9 cellular contexts compared by ENCODE assay signal in the genomic region with DNA sequence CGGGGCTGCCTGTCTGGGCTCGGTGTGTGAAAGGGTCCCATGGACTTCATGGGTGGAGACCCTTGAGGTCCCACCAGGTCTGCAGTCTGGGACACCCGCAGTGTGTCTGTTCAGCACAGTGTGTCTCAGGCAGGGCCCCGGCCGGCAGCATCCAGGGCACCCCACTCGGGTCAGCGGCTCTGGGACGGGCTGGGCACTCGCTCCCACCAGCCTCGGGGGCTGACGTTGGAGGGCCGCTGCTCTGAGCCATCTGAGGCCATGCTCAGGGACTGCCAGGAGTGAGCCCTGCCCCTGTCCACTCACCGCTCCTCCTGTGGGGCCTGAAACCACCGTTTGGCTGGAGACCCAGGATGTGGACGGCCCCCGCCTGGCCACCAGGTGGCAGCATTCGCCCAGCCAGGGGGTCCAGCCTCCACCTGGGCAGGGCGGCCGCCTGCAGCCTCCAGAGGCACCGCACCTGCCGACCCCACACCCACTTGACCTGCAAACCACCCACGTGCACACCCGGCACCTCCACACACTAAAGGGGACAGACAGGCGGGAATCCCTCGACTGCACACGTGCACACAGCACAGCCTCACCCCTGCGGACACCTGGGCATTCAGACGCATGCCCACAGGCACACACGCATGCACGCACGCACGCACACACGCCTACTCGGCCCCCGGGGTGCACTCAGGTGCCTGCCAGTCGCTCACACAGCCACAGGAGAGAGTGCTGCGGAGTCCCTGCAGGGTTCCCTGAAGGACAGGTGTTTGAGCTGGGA. TPM values are rescaled to one million over a fixed set of nuclear protein-coding genes. Genes with fewer than 3 reads are reported as not detected.
DNase-seq lines count a peak whose midpoint lies in the region; ATAC-seq and TF ChIP-seq lines count a peak whose summit lies in the region.
"Had no signal": no experiment of that assay in that cellular context is flagged by ENCODE, and none has a peak within 500 bp of the region (broad histone marks: within the 10 kb centered on the region; RNA-seq: fewer than 3 reads in every experiment).

No MANE protein-coding gene starts in this region.

- no peaks in the 10 kb centered on the region for H3K27me3 Mint-ChIP-seq in endothelial cell (ENCODE audit: unreplicated experiment)

- peaks cover 5% of the 10 kb centered on the region for H3K4me1 ChIP-seq in mucosa of descending colon (ENCODE audit: low read depth)

- peaks cover 4% of the 10 kb centered on the region for H3K4me1 Mint-ChIP-seq in endothelial cell (ENCODE audit: unreplicated experiment)
- no peaks in the 10 kb centered on the region for H3K4me1 Mint-ChIP-seq in stimulated activated effector memory CD8-positive, alpha-beta T cell treated with anti-CD3 and anti-CD28 coated beads, Interleukin-12 subunit alpha, Interleukin-12 subunit beta, amount 100 ng/mL, for 72 hours

- no peaks in the 10 kb centered on the region for H3K9me3 Mint-ChIP-seq in endothelial cell (ENCODE audit: unreplicated experiment)
- H3K9me3 Mint-ChIP-seq in stimulated activated effector memory CD8-positive, alpha-beta T cell treated with anti-CD3 and anti-CD28 coated beads, Interleukin-12 subunit alpha, Interleukin-12 subunit beta, amount 100 ng/mL, for 72 hours: no peaks in the 10 kb centered on the region

- intact Hi-C loops in mucosa of descending colon (cut with DNase I, micrococcal nuclease): loop anchor here (5.0 to 10.0 kb wide), 2 partner anchors 84 to 122 kb away; no protein-coding TSS in a partner anchor

- no peaks in the 10 kb centered on the region for H3K36me3 ChIP-seq in mucosa of descending colon (ENCODE audit: low read depth)

- H3K27ac Mint-ChIP-seq in endothelial cell (ENCODE audit: unreplicated experiment): no peak overlapping the region
- no peak overlapping the region for H3K27ac Mint-ChIP-seq in stimulated activated effector memory CD8-positive, alpha-beta T cell treated with anti-CD3 and anti-CD28 coated beads, Interleukin-12 subunit alpha, Interleukin-12 subunit beta, amount 100 ng/mL, for 72 hours

- ATAC-seq in HG02759 (IDR thresholded peaks at IDR 0.05; ENCODE audit: unreplicated experiment) (peak; percentile 65), mucosa of descending colon (peak; percentile 91)
- peak; percentile 84 for ATAC-seq in stimulated activated effector memory CD8-positive, alpha-beta T cell treated with anti-CD3 and anti-CD28 coated beads, Interleukin-12 subunit alpha, Interleukin-12 subunit beta, amount 100 ng/mL, for 72 hours

- H3K9me3 ChIP-seq in mucosa of descending colon: no peaks in the 10 kb centered on the region

- TF ChIP-seq CTCF in endothelial cell (IDR thresholded peaks at IDR 0.05; ENCODE audit: unreplicated experiment) (peak; percentile 88), mucosa of descending colon (IDR thresholded peaks at IDR 0.05) (peak; percentile 85)

- H3K4me3 Mint-ChIP-seq in endothelial cell (ENCODE audit: unreplicated experiment): no peak overlapping the region
- no peak overlapping the region for H3K4me3 Mint-ChIP-seq in stimulated activated effector memory CD8-positive, alpha-beta T cell treated with anti-CD3 and anti-CD28 coated beads, Interleukin-12 subunit alpha, Interleukin-12 subunit beta, amount 100 ng/mL, for 72 hours

- no peak overlapping the region for H3K4me3 ChIP-seq in mucosa of descending colon
- H3K4me3 ChIP-seq: SK-N-MC had no signal

- H3K36me3 Mint-ChIP-seq in endothelial cell (ENCODE audit: low read depth, unreplicated experiment): no peaks in the 10 kb centered on the region
- H3K36me3 Mint-ChIP-seq in stimulated activated effector memory CD8-positive, alpha-beta T cell treated with anti-CD3 and anti-CD28 coated beads, Interleukin-12 subunit alpha, Interleukin-12 subunit beta, amount 100 ng/mL, for 72 hours: no peaks in the 10 kb centered on the region

- DNase-seq in DMS114 treated with DMSO at 0.1 percent for 48 hours (lab: John Stamatoyannopoulos, UW; ENCODE audit: unreplicated experiment) (peak; percentile 33), NCI-H82 treated with DMSO at 0.1 percent for 48 hours (lab: John Stamatoyannopoulos, UW; ENCODE audit: unreplicated experiment) (peak; percentile 9), endothelial cell (ENCODE audit: low spot score) (peak; percentile 88), mucosa of descending colon (peak; percentile 77 to 89 (median 82)), KG1 (lab: John Stamatoyannopoulos, UW) (no peak)
- DNase-seq in activated CD8-positive, alpha-beta memory T cell treated with anti-CD3 and anti-CD28 coated beads for 4 hours (ENCODE audit: low read depth in 2 of 2): peak; percentile 50 to 58
- peak; percentile 86 to 89 for DNase-seq in stimulated activated effector memory CD8-positive, alpha-beta T cell treated with anti-CD3 and anti-CD28 coated beads, Interleukin-12 subunit alpha, Interleukin-12 subunit beta, amount 100 ng/mL, for 72 hours (ENCODE audit: low spot score in 2 of 2)

RNA-seq across cellular contexts. Expression of a gene that starts 10.1 kb away (rescaled TPM):
- total RNA-seq in endothelial cell (ENCODE audit: unreplicated experiment) (6.8 TPM), mucosa of descending colon (10 to 100 TPM in 1 of 3 donors, 1 to 10 TPM in 2; 5.2 to 10.3 (median 7.2) TPM)
